Comparison of ENCODE assay signal across 1 cellular context in the genomic region with DNA sequence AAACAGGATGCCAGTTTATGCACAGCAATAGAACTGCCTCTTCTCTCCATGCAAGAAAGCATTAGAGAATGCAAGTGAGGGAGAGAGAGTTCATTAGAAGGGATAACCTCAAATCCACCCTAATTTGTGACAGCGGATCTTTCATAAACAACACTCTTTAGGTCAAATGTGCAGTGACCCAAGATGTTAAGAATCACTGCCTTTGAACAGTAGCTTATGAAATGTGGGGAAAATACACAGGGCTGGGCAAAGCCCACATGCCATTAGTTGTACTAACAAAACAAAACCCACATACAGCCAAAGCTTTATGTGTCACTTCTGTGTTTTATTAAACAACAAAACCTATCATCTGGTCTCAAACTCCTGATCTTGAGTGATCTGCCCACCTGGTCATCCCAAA.
TF ChIP-seq lines count a peak whose summit lies in the region.

No MANE protein-coding gene starts in this region.

TF ChIP-seq in HepG2, 621 proteins besides CTCF, POLR2A, EP300 and RAD21:
- no peak for TF ChIP-seq ZNF549 (CRISPR knock-in tag; IDR thresholded peaks at IDR 0.05)
- no peak for TF ChIP-seq ZNF354B (CRISPR knock-in tag; IDR thresholded peaks at IDR 0.05)
- TF ChIP-seq ZNF878 (CRISPR knock-in tag; IDR thresholded peaks at IDR 0.05), result no peak
- no peak for TF ChIP-seq FIP1L1 (IDR thresholded peaks at IDR 0.05; ENCODE audit: borderline replicate concordance, insufficient read depth, low read depth, low read length)
- TF ChIP-seq, protein P1, sequence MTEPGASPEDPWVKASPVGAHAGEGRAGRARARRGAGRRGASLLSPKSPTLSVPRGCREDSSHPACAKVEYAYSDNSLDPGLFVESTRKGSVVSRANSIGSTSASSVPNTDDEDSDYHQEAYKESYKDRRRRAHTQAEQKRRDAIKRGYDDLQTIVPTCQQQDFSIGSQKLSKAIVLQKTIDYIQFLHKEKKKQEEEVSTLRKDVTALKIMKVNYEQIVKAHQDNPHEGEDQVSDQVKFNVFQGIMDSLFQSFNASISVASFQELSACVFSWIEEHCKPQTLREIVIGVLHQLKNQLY (CRISPR knock-in tag; IDR thresholded peaks at IDR 0.05), result no peak
- TF ChIP-seq, protein P2, sequence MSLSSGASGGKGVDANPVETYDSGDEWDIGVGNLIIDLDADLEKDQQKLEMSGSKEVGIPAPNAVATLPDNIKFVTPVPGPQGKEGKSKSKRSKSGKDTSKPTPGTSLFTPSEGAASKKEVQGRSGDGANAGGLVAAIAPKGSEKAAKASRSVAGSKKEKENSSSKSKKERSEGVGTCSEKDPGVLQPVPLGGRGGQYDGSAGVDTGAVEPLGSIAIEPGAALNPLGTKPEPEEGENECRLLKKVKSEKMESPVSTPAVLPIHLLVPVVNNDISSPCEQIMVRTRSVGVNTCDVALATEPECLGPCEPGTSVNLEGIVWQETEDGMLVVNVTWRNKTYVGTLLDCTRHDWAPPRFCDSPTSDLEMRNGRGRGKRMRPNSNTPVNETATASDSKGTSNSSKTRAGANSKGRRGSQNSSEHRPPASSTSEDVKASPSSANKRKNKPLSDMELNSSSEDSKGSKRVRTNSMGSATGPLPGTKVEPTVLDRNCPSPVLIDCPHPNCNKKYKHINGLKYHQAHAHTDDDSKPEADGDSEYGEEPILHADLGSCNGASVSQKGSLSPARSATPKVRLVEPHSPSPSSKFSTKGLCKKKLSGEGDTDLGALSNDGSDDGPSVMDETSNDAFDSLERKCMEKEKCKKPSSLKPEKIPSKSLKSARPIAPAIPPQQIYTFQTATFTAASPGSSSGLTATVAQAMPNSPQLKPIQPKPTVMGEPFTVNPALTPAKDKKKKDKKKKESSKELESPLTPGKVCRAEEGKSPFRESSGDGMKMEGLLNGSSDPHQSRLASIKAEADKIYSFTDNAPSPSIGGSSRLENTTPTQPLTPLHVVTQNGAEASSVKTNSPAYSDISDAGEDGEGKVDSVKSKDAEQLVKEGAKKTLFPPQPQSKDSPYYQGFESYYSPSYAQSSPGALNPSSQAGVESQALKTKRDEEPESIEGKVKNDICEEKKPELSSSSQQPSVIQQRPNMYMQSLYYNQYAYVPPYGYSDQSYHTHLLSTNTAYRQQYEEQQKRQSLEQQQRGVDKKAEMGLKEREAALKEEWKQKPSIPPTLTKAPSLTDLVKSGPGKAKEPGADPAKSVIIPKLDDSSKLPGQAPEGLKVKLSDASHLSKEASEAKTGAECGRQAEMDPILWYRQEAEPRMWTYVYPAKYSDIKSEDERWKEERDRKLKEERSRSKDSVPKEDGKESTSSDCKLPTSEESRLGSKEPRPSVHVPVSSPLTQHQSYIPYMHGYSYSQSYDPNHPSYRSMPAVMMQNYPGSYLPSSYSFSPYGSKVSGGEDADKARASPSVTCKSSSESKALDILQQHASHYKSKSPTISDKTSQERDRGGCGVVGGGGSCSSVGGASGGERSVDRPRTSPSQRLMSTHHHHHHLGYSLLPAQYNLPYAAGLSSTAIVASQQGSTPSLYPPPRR (CRISPR knock-in tag; IDR thresholded peaks at IDR 0.05; ENCODE audit: borderline replicate concordance), result no peak
- no peak for TF ChIP-seq KDM1A (CRISPR knock-in tag; IDR thresholded peaks at IDR 0.05)
